In genomic region chr16:7103056-7103455, GRCh38 we compare ENCODE assay signal across 27 cellular contexts.
"Had no signal": no experiment of that assay in that cellular context is flagged by ENCODE, and none has a peak within 500 bp of the region (broad histone marks: within the 10 kb centered on the region; RNA-seq: fewer than 3 reads in every experiment).

No MANE protein-coding gene starts in this region.

- DNase-seq: stimulated activated CD4-positive, alpha-beta T cell treated with anti-CD3 and anti-CD28 coated beads, Interleukin-2, amount 100 ng/mL, for 48 hours; stimulated activated CD4-positive, alpha-beta T cell treated with anti-CD3 and anti-CD28 coated beads, Interleukin-4, amount 100 ng/mL, for 1 hour; stimulated activated CD4-positive, alpha-beta T cell treated with anti-CD3 and anti-CD28 coated beads, Interleukin-4, amount 100 ng/mL, for 24 hours; stimulated activated CD4-positive, alpha-beta T cell treated with anti-CD3 and anti-CD28 coated beads, Interleukin-4, amount 100 ng/mL, for 4 hours; stimulated activated CD8-positive, alpha-beta memory T cell treated with anti-CD3 and anti-CD28 coated beads, Interleukin-4, amount 100 ng/mL, for 48 hours; stimulated activated naive B cell treated with anti-CD40 and anti-IgM and Interleukin-4, amounts not matched to agents 10 μg/mL and 1 μg/mL and 100 μg/mL, for 72 hours; stimulated activated naive CD4-positive, alpha-beta T cell; stimulated activated naive CD4-positive, alpha-beta T cell treated with Interleukin-2 at 50 U/mL for 16 hours; stimulated activated naive CD8-positive, alpha-beta T cell treated with anti-CD3 and anti-CD28 coated beads, Interleukin-15, amount 100 ng/mL, for 72 hours; stimulated activated naive CD8-positive, alpha-beta T cell treated with anti-CD3 and anti-CD28 coated beads, Interleukin-15, Interleukin-2, amounts not matched to agents 100 U/mL and 50 U/mL, for 24 hours; stomach; substantia nigra; testis; thyroid gland; tibial artery; transverse colon; trophoblast cell; upper lobe of left lung; upper lobe of right lung; uterus had no signal

- H3K36me3 ChIP-seq: stomach, suprapubic skin, thoracic aorta, thyroid gland, tibial artery, tibial nerve, transverse colon, upper lobe of left lung, upper lobe of right lung, uterus, vagina had no signal

- H3K4me1 ChIP-seq: stomach, suprapubic skin, testis, thyroid gland, tibial artery, transverse colon, upper lobe of left lung, upper lobe of right lung, uterus, vagina had no signal

- ATAC-seq: stimulated activated effector memory CD8-positive, alpha-beta T cell treated with anti-CD3 and anti-CD28 coated beads, Interleukin-12 subunit alpha, Interleukin-12 subunit beta, amount 100 ng/mL, for 72 hours; stimulated activated memory B cell treated with anti-CD40 and anti-IgM and Interleukin-4, amounts not matched to agents 10 μg/mL and 1 μg/mL and 100 μg/mL, for 72 hours; stimulated activated naive B cell treated with anti-CD40 and anti-IgM and Interleukin-4, amounts not matched to agents 10 μg/mL and 1 μg/mL and 100 μg/mL, for 72 hours; stimulated activated naive CD8-positive, alpha-beta T cell treated with anti-CD3 and anti-CD28 coated beads, Interleukin-15, amount 100 ng/mL, for 72 hours; stimulated activated naive CD8-positive, alpha-beta T cell treated with anti-CD3 and anti-CD28 coated beads, Interleukin-15, Interleukin-2, amounts not matched to agents 100 U/mL and 50 U/mL, for 24 hours; upper lobe of right lung had no signal

- H3K27ac ChIP-seq: stomach, suprapubic skin, testis, thoracic aorta, thyroid gland, tibial artery, tibial nerve, transverse colon, upper lobe of left lung, upper lobe of right lung, uterus, vagina had no signal

- H3K4me3 ChIP-seq: stomach, suprapubic skin, testis, thoracic aorta, thyroid gland, tibial artery, tibial nerve, transverse colon, upper lobe of left lung, upper lobe of right lung, uterus, vagina had no signal

- FAIRE-seq: urothelium cell line had no signal

- H3K27me3 ChIP-seq: stomach, suprapubic skin, testis, tibial artery, tibial nerve, transverse colon, upper lobe of left lung, upper lobe of right lung, uterus, vagina had no signal

- H3K9me3 ChIP-seq: stomach, suprapubic skin, testis, thoracic aorta, thyroid gland, tibial artery, tibial nerve, transverse colon, upper lobe of left lung, upper lobe of right lung, uterus, vagina had no signal
